8 cellular contexts compared by ENCODE assay signal in genomic region chr21:23968722-23969647, GRCh38.
DNase-seq lines count a peak whose midpoint lies in the region; ATAC-seq, FAIRE-seq and TF ChIP-seq lines count a peak whose summit lies in the region.

No MANE protein-coding gene starts in this region.

- H3K9me3 ChIP-seq in BLaER1 treated with 17β-estradiol and CSF1 and Interleukin-3, amounts not matched to agents 10 nM and 100 nM (replicated peaks in 1 of 11), result peaks cover 15 to 54% (median 42%) of the 10 kb centered on the region in 11 experiments
- peaks cover 6 to 22% of the 10 kb centered on the region in 2 experiments; a peak in 1 of 4 replicates for H3K9me3 ChIP-seq in H1 (ENCODE audit: insufficient read depth in 2 of 2, low read depth in 1 of 2, low read length in 1 of 2)

- H4K5ac ChIP-seq in H1 (ENCODE audit: insufficient read length, low read depth, low read length), result no peak overlapping the region

- no peak overlapping the region for H2BK120ac ChIP-seq in H1 (replicated peaks; ENCODE audit: low read depth, low read length)

- H3K4me3 ChIP-seq in BLaER1 treated with 17β-estradiol and CSF1 and Interleukin-3, amounts not matched to agents 10 nM and 100 nM, result peak overlapping the region in 9 of 10 experiments; percentile 7 to 59 (median 52); a peak in 16 of 20 replicates
- no peak overlapping the region for H3K4me3 ChIP-seq in H1 (ENCODE audit: extremely low read depth in 1 of 4, insufficient read depth in 2 of 4, low read depth in 3 of 4, low read length in 4 of 4)

- H3K27ac ChIP-seq in BLaER1 treated with 17β-estradiol and CSF1 and Interleukin-3, amounts not matched to agents 10 nM and 100 nM, result peak overlapping the region in 9 of 11 experiments; percentile 5 to 81 (median 70); a peak in 17 of 22 replicates
- H3K27ac ChIP-seq in H1 (ENCODE audit: low read depth, low read length), result no peak overlapping the region

- H3K4me3 Mint-ChIP-seq in activated CD4-positive, alpha-beta T cell treated with anti-CD3 and anti-CD28 coated beads for 36 hours, result no peak overlapping the region

- peaks cover 0 to 33% (median 20%) of the 10 kb centered on the region in 11 experiments; a peak in 14 of 22 replicates for H3K36me3 ChIP-seq in BLaER1 treated with 17β-estradiol and CSF1 and Interleukin-3, amounts not matched to agents 10 nM and 100 nM
- no peaks in the 10 kb centered on the region for H3K36me3 ChIP-seq in H1 (ENCODE audit: control insufficient read depth in 2 of 4, insufficient read depth in 4 of 4, low read length in 3 of 4)

- H3K79me2 ChIP-seq in H1 (ENCODE audit: control insufficient read depth in 1 of 2, insufficient read depth in 2 of 2, low read length in 2 of 2), result no peaks in the 10 kb centered on the region

- TF ChIP-seq POLR2A in H1 (IDR thresholded peaks at IDR 0.05; ENCODE audit: control extremely low read depth in 1 of 2, low read depth in 2 of 2, low read length in 2 of 2), result no peak

- H4K91ac ChIP-seq in H1 (replicated peaks; ENCODE audit: insufficient read length, low read length), result no peak overlapping the region

- no peak overlapping the region for H2BK20ac ChIP-seq in H1 (ENCODE audit: low read length)

- H3K23ac ChIP-seq in H1 (ENCODE audit: insufficient read length), result no peak overlapping the region

- TF ChIP-seq EP300 in H1 (IDR thresholded peaks at IDR 0.05; ENCODE audit: borderline replicate concordance in 1 of 2, low read depth in 2 of 2, low read length in 2 of 2), result no peak

- peak; percentile 63 to 82 (median 68) for TF ChIP-seq CTCF in H1 (IDR thresholded peaks at IDR 0.05; ENCODE audit: control extremely low read depth in 1 of 3, insufficient read depth in 1 of 3, low read depth in 1 of 3, low read length in 3 of 3)

- no peak overlapping the region for H2AK5ac ChIP-seq in H1 (ENCODE audit: low read depth, low read length)

- intact Hi-C loops in activated CD4-positive, alpha-beta T cell treated with anti-CD3 and anti-CD28 coated beads for 36 hours (cut with DNase I, micrococcal nuclease), result loop anchor here (1.0 to 10.0 kb wide), 2 partner anchors 116 to 1164 kb away; no protein-coding TSS in a partner anchor

- H2AFZ ChIP-seq in H1 (ENCODE audit: low read length), result peak overlapping the region; percentile 7; the same call in 1 of the 2 replicates

- DNase-seq in GM19239 (ENCODE audit: insufficient read length, low spot score) (peak; percentile 21), NCI-H345 (lab: John Stamatoyannopoulos, UW) (peak; percentile 93), H1 (ENCODE audit: low read depth in 1 of 2, low spot score in 2 of 2) (peak; percentile 57 to 86), hepatic stellate cell (ENCODE audit: low spot score) (no peak)
- DNase-seq in activated CD4-positive, alpha-beta T cell treated with anti-CD3 and anti-CD28 coated beads for 36 hours, result peak; percentile 79
- peak; percentile 50 to 91 (median 52) for DNase-seq in stimulated activated CD4-positive, alpha-beta T cell treated with anti-CD3 and anti-CD28 coated beads, Interleukin-12 subunit alpha, Interleukin-12 subunit beta, amount 100 ng/mL, for 48 hours (ENCODE audit: low read depth in 2 of 3, low spot score in 1 of 3)

- no peak overlapping the region for H3K56ac ChIP-seq in H1 (replicated peaks; ENCODE audit: insufficient read length, low read depth, low read length)

- no peak overlapping the region for H2BK15ac ChIP-seq in H1 (ENCODE audit: low read length)

- no peaks in the 10 kb centered on the region for H3K23me2 ChIP-seq in H1 (ENCODE audit: low read depth, low read length)

- CTCF ChIA-PET in activated CD4-positive, alpha-beta T cell treated with anti-CD3 and anti-CD28 coated beads for 36 hours (lab: Charles Lee), result interaction anchor here (0.5 to 3.4 kb wide), 14 partner anchors 9 to 1623 kb away, joined by 3 to 13 read pairs (median 3); no protein-coding TSS in a partner anchor
- CTCF ChIA-PET in H1 (lab: Charles Lee; ENCODE audit: partially characterized antibody), result interaction anchor here (0.6 to 2.3 kb wide), 17 partner anchors 9 to 1323 kb away, joined by 3 to 11 read pairs (median 3); no protein-coding TSS in a partner anchor

- peaks cover 0 to 66% (median 0%) of the 10 kb centered on the region in 11 experiments; a peak in 4 of 22 replicates for H3K27me3 ChIP-seq in BLaER1 treated with 17β-estradiol and CSF1 and Interleukin-3, amounts not matched to agents 10 nM and 100 nM
- H3K27me3 ChIP-seq in H1 (replicated peaks in 1 of 4; ENCODE audit: control insufficient read depth in 3 of 4, extremely low read depth in 1 of 4, insufficient read depth in 3 of 4, low read length in 3 of 4), result no peaks in the 10 kb centered on the region

- H3K27me3 Mint-ChIP-seq in activated CD4-positive, alpha-beta T cell treated with anti-CD3 and anti-CD28 coated beads for 36 hours, result no peaks in the 10 kb centered on the region

- peak overlapping the region; percentile 77 to 94 (median 84) for H3K4me2 ChIP-seq in BLaER1 treated with 17β-estradiol and CSF1 and Interleukin-3, amounts not matched to agents 10 nM and 100 nM
- H3K4me2 ChIP-seq in H1 (ENCODE audit: insufficient read depth in 1 of 2, low read depth in 2 of 2, low read length in 2 of 2), result no peak overlapping the region; a peak in 1 of 4 replicates

- peak; percentile 89 for TF ChIP-seq RAD21 in H1 (IDR thresholded peaks at IDR 0.05 in 1 of 2, conservative IDR thresholded peaks at IDR 0.05 in 1 of 2; ENCODE audit: low read depth in 2 of 2, low read length in 2 of 2)

- H3K9ac ChIP-seq in BLaER1 treated with 17β-estradiol and CSF1 and Interleukin-3, amounts not matched to agents 10 nM and 100 nM, result peak overlapping the region in 9 of 11 experiments; percentile 10 to 75 (median 58); a peak in 15 of 22 replicates
- H3K9ac ChIP-seq in H1 (replicated peaks in 1 of 4; ENCODE audit: extremely low read depth in 1 of 4, low read depth in 3 of 4, low read length in 3 of 4), result no peak overlapping the region

- WGBS in H1 (ENCODE audit: extremely low coverage in 1 of 2, insufficient coverage in 1 of 2, insufficient read length in 1 of 2, insufficient replicate concordance in 2 of 2, low coverage in 1 of 2, low lambda C conversion rate in 2 of 2, missing lambda C conversion rate in 1 of 2), 2 experiments, result 76% methylated on average over 16 of the region's 16 CpGs; no CpG with 5 or more reads in 1 of the 2 experiments

- no peaks in the 10 kb centered on the region for H3K36me3 Mint-ChIP-seq in activated CD4-positive, alpha-beta T cell treated with anti-CD3 and anti-CD28 coated beads for 36 hours (ENCODE audit: low read depth)

- no peak overlapping the region for H2BK5ac ChIP-seq in H1 (ENCODE audit: low read depth, low read length)

- H3K9me3 Mint-ChIP-seq in activated CD4-positive, alpha-beta T cell treated with anti-CD3 and anti-CD28 coated beads for 36 hours (ENCODE audit: low read depth), result no peaks in the 10 kb centered on the region

- H3K79me1 ChIP-seq in H1 (ENCODE audit: low read depth, low read length), result no peaks in the 10 kb centered on the region

- H3K4ac ChIP-seq in H1 (replicated peaks; ENCODE audit: insufficient read length, low read depth, low read length), result no peak overlapping the region

- POLR2A ChIA-PET in activated CD4-positive, alpha-beta T cell treated with anti-CD3 and anti-CD28 coated beads for 36 hours (lab: Charles Lee), result no interaction called here
- POLR2A ChIA-PET in H1 (lab: Charles Lee; ENCODE audit: partially characterized antibody), result no interaction called here

- H2BK12ac ChIP-seq in H1 (ENCODE audit: low read depth, low read length), result no peak overlapping the region; the same call in 1 of the 2 replicates

- FAIRE-seq in GM19239 (lab: Jason Lieb, UNC) (peak; percentile 95), H1 (lab: Jason Lieb, UNC) (peak; percentile 92)

- H4K8ac ChIP-seq in H1 (ENCODE audit: extremely low read depth, insufficient read depth, low read length), result peak overlapping the region; percentile 47; the same call in 1 of the 2 replicates

- H3K4me1 ChIP-seq in BLaER1 treated with 17β-estradiol and CSF1 and Interleukin-3, amounts not matched to agents 10 nM and 100 nM, result peaks cover 7 to 43% (median 31%) of the 10 kb centered on the region in 10 experiments; a peak in 19 of 20 replicates
- no peaks in the 10 kb centered on the region for H3K4me1 ChIP-seq in H1 (replicated peaks in 1 of 4; ENCODE audit: control insufficient read depth in 3 of 4, insufficient read depth in 4 of 4, low read length in 3 of 4)

- H3K4me1 Mint-ChIP-seq in activated CD4-positive, alpha-beta T cell treated with anti-CD3 and anti-CD28 coated beads for 36 hours, result peaks cover 11% of the 10 kb centered on the region

- no peak overlapping the region for H3K18ac ChIP-seq in H1 (ENCODE audit: extremely low read depth, low read length)

- peaks cover 0 to 7% (median 0%) of the 10 kb centered on the region in 11 experiments; a peak in 1 of 22 replicates for H4K20me1 ChIP-seq in BLaER1 treated with 17β-estradiol and CSF1 and Interleukin-3, amounts not matched to agents 10 nM and 100 nM
- H4K20me1 ChIP-seq in H1 (replicated peaks in 1 of 2; ENCODE audit: control insufficient read depth in 1 of 2, insufficient read depth in 2 of 2, low read length in 2 of 2), result no peaks in the 10 kb centered on the region

- H3K14ac ChIP-seq in H1 (ENCODE audit: insufficient read length), result no peak overlapping the region

- H3K27ac Mint-ChIP-seq in activated CD4-positive, alpha-beta T cell treated with anti-CD3 and anti-CD28 coated beads for 36 hours, result no peak overlapping the region

- ATAC-seq in HG03280 (IDR thresholded peaks at IDR 0.05; ENCODE audit: unreplicated experiment), result peak; percentile 92
- peak; percentile 90 for ATAC-seq in activated CD4-positive, alpha-beta T cell treated with anti-CD3 and anti-CD28 coated beads for 36 hours

TF ChIP-seq in H1, 55 proteins besides CTCF, POLR2A, EP300 and RAD21:
- no peak for TF ChIP-seq ZNF274 (IDR thresholded peaks at IDR 0.05; ENCODE audit: borderline replicate concordance, extremely low read depth, low read length)
- 0 out of 2 replicates have a peak, but pooled peaks have one; percentile 53 for TF ChIP-seq YY1 (IDR thresholded peaks at IDR 0.05; ENCODE audit: low read depth, low read length)

Comparison
In these comparisons a context has a peak if more than half of its experiments do, and no peak if none do; other contexts are left out.
1. H3K4me2 ChIP-seq: peak in BLaER1 treated with 17β-estradiol and CSF1 and Interleukin-3, amounts not matched to agents 10 nM and 100 nM (11 of 11); none in H1 (0 of 2).
2. H3K4me3 ChIP-seq: peak in BLaER1 treated with 17β-estradiol and CSF1 and Interleukin-3, amounts not matched to agents 10 nM and 100 nM (9 of 10); none in H1 (0 of 4).
3. H3K9ac ChIP-seq: peak in BLaER1 treated with 17β-estradiol and CSF1 and Interleukin-3, amounts not matched to agents 10 nM and 100 nM (9 of 11); none in H1 (0 of 4).